Comparison of ENCODE assay signal across 3 cellular contexts in the genomic region with DNA sequence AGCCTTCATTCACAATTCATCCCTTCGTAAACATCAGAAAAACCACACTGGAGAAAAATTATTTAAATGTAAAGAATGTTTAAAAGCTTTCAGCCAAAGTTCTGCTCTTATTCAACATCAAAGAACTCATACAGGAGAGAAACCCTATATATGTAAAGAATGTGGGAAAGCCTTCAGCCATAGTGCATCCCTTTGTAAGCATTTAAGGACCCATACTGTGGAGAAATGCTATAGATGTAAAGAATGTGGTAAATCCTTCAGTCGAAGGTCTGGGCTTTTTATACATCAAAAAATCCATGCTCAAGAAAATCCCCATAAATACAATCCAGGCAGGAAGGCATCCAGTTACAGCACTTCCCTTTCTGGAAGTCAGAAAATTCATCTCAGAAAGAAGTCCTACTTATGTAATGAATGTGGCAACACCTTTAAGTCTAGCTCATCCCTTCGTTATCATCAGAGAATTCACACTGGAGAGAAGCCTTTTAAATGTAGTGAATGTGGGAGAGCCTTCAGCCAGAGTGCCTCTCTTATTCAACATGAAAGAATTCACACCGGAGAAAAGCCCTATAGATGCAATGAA. TPM values are rescaled to one million over a fixed set of nuclear protein-coding genes. Genes with fewer than 3 reads are reported as not detected.
"Had no signal": no experiment of that assay in that cellular context is flagged by ENCODE, and none has a peak within 500 bp of the region (broad histone marks: within the 10 kb centered on the region; RNA-seq: fewer than 3 reads in every experiment).

No MANE protein-coding gene starts in this region.

RNA-seq across cellular contexts. Expression of a gene that starts 57.8 kb away (rescaled TPM):
- total RNA-seq: myocyte, natural killer cell had no signal
- polyA plus RNA-seq: immature natural killer cell had no signal
